Comparison of ENCODE assay signal across 9 cellular contexts in genomic region chr3:188270423-188270972, GRCh38.
DNase-seq lines count a peak whose midpoint lies in the region; ATAC-seq lines count a peak whose summit lies in the region.
"Had no signal": no experiment of that assay in that cellular context is flagged by ENCODE, and none has a peak within 500 bp of the region (broad histone marks: within the 10 kb centered on the region; RNA-seq: fewer than 3 reads in every experiment).

No MANE protein-coding gene starts in this region.

- peak; percentile 98 for DNase-seq in EL
- DNase-seq in SJSA1 (ENCODE audit: low read depth in 1 of 2, low spot score in 2 of 2), result peak; percentile 78 to 84
- peak; percentile 95 for DNase-seq in foreskin melanocyte
- DNase-seq in pulmonary artery endothelial cell (ENCODE audit: low read depth, low spot score), result peak; percentile 85
- no peak for DNase-seq in NCI-H526 treated with DMSO at 0.1 percent for 48 hours (lab: John Stamatoyannopoulos, UW)
- DNase-seq in NCI-H2029 (lab: John Stamatoyannopoulos, UW), result no peak
- no peak for DNase-seq in NCI-H774 (lab: John Stamatoyannopoulos, UW)

- H3K36me3 ChIP-seq in SJSA1, result peaks cover 15% of the 10 kb centered on the region

- ATAC-seq in GM21447 (IDR thresholded peaks at IDR 0.05; ENCODE audit: unreplicated experiment), result no peak

- H3K27me3 ChIP-seq in SJSA1 (replicated peaks), result no peaks in the 10 kb centered on the region

- H3K27ac ChIP-seq in SJSA1, result peak overlapping the region; percentile 98
- H3K27ac ChIP-seq: parathyroid adenoma had no signal

- H3K4me1 ChIP-seq in SJSA1 (replicated peaks), result peaks cover 95% of the 10 kb centered on the region
- H3K4me1 ChIP-seq: parathyroid adenoma had no signal

- no peaks in the 10 kb centered on the region for H3K9me3 ChIP-seq in SJSA1 (replicated peaks)

- H3K4me3 ChIP-seq in SJSA1, result no peak overlapping the region

Comparison
In these comparisons a context has a peak if more than half of its experiments do, and no peak if none do; other contexts are left out.
1. DNase-seq: peak in EL (single experiment), SJSA1 (2 of 2), foreskin melanocyte (single experiment) and pulmonary artery endothelial cell (single experiment); none in NCI-H526 treated with DMSO at 0.1 percent for 48 hours (single experiment), NCI-H2029 (single experiment) and NCI-H774 (single experiment).